16 cellular contexts compared by ENCODE assay signal in genomic region chr12:14482886-14483285, GRCh38.
"Had no signal": no experiment of that assay in that cellular context is flagged by ENCODE, and none has a peak within 500 bp of the region (broad histone marks: within the 10 kb centered on the region; RNA-seq: fewer than 3 reads in every experiment).

No MANE protein-coding gene starts in this region.

- H2AFZ ChIP-seq: neural progenitor cell had no signal

- FAIRE-seq: frontal cortex had no signal

- H3K27ac Mint-ChIP-seq: neural progenitor cell; T-helper 1 cell treated with Interleukin-12 subunit alpha and Interleukin-12 subunit beta and Interleukin-4 antibody, amounts not matched to agents 30 μg/mL and 1 μg/mL, for 36 hours had no signal

- H3K4me1 ChIP-seq: ascending aorta, breast epithelium, left ventricle myocardium inferior, neural progenitor cell, psoas muscle, stomach had no signal

- H3K9me3 ChIP-seq: ascending aorta, breast epithelium, left ventricle myocardium inferior, psoas muscle, stomach had no signal

- H3K4me2 ChIP-seq: neural progenitor cell had no signal

- H3K4me3 Mint-ChIP-seq: neural progenitor cell; T-helper 1 cell treated with Interleukin-12 subunit alpha and Interleukin-12 subunit beta and Interleukin-4 antibody, amounts not matched to agents 30 μg/mL and 1 μg/mL, for 36 hours had no signal

- H3K4me3 ChIP-seq: ascending aorta, breast epithelium, left ventricle myocardium inferior, neural progenitor cell, psoas muscle, stomach had no signal

- DNase-seq: activated CD4-positive, alpha-beta T cell treated with anti-CD3 and anti-CD28 coated beads, Interleukin-2, amount 50 U/mL, for 4 hours; activated CD4-positive, CD25-positive, alpha-beta regulatory T cell treated with anti-CD3 and anti-CD28 coated beads, Interleukin-2, amount 50 U/mL, for 72 hours; activated T-cell treated with anti-CD3 and anti-CD28 coated beads, Interleukin-2, amount 50 U/mL, for 48 hours; effector CD4-positive, alpha-beta T cell; left ventricle myocardium inferior; psoas muscle; right cardiac atrium; stimulated activated CD4-positive, alpha-beta T cell treated with anti-CD3 and anti-CD28 coated beads, Interleukin-2, amount 100 ng/mL, for 24 hours; stomach; trophoblast cell had no signal

- H3K27ac ChIP-seq: ascending aorta, breast epithelium, left ventricle myocardium inferior, neural progenitor cell, psoas muscle, stomach, VCaP had no signal

- H3K4me1 Mint-ChIP-seq: neural progenitor cell had no signal

- H3K9me3 Mint-ChIP-seq: neural progenitor cell; T-helper 1 cell treated with Interleukin-12 subunit alpha and Interleukin-12 subunit beta and Interleukin-4 antibody, amounts not matched to agents 30 μg/mL and 1 μg/mL, for 36 hours had no signal

- H3K9ac ChIP-seq: neural progenitor cell had no signal

- H3K27me3 ChIP-seq: ascending aorta, breast epithelium, neural progenitor cell, stomach had no signal

- ATAC-seq: psoas muscle, right cardiac atrium had no signal
